ENCODE assay signal across 2 cellular contexts in genomic region chr2:52340185-52340584, GRCh38.
TF ChIP-seq lines count a peak whose summit lies in the region.

No MANE protein-coding gene starts in this region.

TF ChIP-seq in GM23338, 12 proteins besides CTCF, POLR2A, EP300 and RAD21 (continued from another document):
- TF ChIP-seq REST (IDR thresholded peaks at IDR 0.05; ENCODE audit: unreplicated experiment) (no peak), ZNF331 (CRISPR knock-in tag; IDR thresholded peaks at IDR 0.05; ENCODE audit: low read depth) (no peak), ZNF114 (CRISPR knock-in tag; IDR thresholded peaks at IDR 0.05) (no peak), STAT1 (IDR thresholded peaks at IDR 0.05; ENCODE audit: unreplicated experiment) (no peak), EZH2phosphoT487 (IDR thresholded peaks at IDR 0.05; ENCODE audit: unreplicated experiment) (no peak), ZNF462 (CRISPR knock-in tag; IDR thresholded peaks at IDR 0.05) (no peak), ETS1 (IDR thresholded peaks at IDR 0.05) (no peak), NANOG (IDR thresholded peaks at IDR 0.05; ENCODE audit: borderline replicate concordance) (no peak), JUNB (IDR thresholded peaks at IDR 0.05; ENCODE audit: unreplicated experiment) (no peak), CREB1 (CRISPR knock-in tag; IDR thresholded peaks at IDR 0.05; ENCODE audit: low read depth) (no peak)

TF ChIP-seq in HepG2, 621 proteins besides CTCF, POLR2A, EP300 and RAD21 (continued from another document):
- TF ChIP-seq ZNF276 (CRISPR knock-in tag; IDR thresholded peaks at IDR 0.05; ENCODE audit: low read depth) (no peak), BCL6 (CRISPR knock-in tag; IDR thresholded peaks at IDR 0.05) (no peak), DMAP1 (CRISPR knock-in tag; IDR thresholded peaks at IDR 0.05) (no peak), ZNF839 (CRISPR knock-in tag; IDR thresholded peaks at IDR 0.05; ENCODE audit: borderline replicate concordance) (no peak), ZMAT5 (CRISPR knock-in tag; IDR thresholded peaks at IDR 0.05; ENCODE audit: borderline replicate concordance, low read depth) (no peak), ZNF136 (CRISPR knock-in tag; IDR thresholded peaks at IDR 0.05; ENCODE audit: low read depth) (no peak), THRA (CRISPR knock-in tag; IDR thresholded peaks at IDR 0.05; ENCODE audit: borderline replicate concordance) (no peak), TARDBP (CRISPR knock-in tag; IDR thresholded peaks at IDR 0.05) (no peak)
